ENCODE assay signal across 1 cellular context in the genomic region with DNA sequence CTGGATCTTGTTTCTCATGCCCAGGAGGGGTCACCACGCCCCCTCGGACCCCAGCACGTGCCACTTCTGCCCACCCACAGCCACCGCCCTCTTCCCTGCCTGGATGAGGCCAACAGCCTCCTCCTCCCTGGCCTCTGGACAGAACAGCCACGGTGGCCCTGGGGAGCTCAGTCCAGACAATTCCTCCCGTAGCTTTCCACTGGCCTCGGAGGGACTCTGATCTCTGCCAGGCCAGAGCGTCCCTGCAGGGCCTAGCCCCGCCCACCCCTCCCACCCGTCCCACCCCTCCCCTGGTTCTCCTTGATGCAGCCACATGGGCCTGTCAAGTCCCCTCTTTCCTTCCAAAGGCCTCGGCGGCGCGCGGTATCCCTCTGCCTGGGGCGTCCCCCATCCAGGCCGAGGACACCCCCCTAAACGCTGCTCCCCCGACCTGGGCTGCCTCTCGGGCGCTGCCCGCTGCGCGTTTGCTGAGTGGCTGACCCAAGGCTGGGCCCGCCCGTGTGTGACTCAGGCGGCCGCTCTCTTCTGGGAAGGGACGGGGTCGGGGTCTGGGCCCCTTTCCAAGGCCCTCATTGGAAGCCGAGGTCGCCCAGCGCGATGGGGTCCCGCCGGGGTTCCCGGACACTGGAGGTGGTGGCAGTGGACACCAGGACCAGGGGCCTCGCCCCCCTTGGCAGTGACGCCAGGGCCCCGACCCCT.
A peak's percentile ranks its signal among the peaks of the same experiment; 100 is the strongest.
TF ChIP-seq lines count a peak whose summit lies in the region.

No MANE protein-coding gene starts in this region.

TF ChIP-seq in HepG2, 621 proteins besides CTCF, POLR2A, EP300 and RAD21 (continued from another document and continues in another):
- no peak for TF ChIP-seq CSRNP2 (CRISPR knock-in tag; conservative IDR thresholded peaks at IDR 0.05; ENCODE audit: low read depth)
- TF ChIP-seq HDAC6 (IDR thresholded peaks at IDR 0.05; ENCODE audit: low read depth, low read length) = no peak
- TF ChIP-seq NFE2L1 (CRISPR knock-in tag; IDR thresholded peaks at IDR 0.05; ENCODE audit: borderline replicate concordance) = no peak
- no peak for TF ChIP-seq CC2D1A (CRISPR knock-in tag; IDR thresholded peaks at IDR 0.05)
- TF ChIP-seq SMAD3 (CRISPR knock-in tag; IDR thresholded peaks at IDR 0.05) = no peak
- no peak for TF ChIP-seq ZMAT5 (CRISPR knock-in tag; IDR thresholded peaks at IDR 0.05; ENCODE audit: borderline replicate concordance, low read depth)
- no peak for TF ChIP-seq KDM1A (CRISPR knock-in tag; IDR thresholded peaks at IDR 0.05)
- TF ChIP-seq, protein P1, sequence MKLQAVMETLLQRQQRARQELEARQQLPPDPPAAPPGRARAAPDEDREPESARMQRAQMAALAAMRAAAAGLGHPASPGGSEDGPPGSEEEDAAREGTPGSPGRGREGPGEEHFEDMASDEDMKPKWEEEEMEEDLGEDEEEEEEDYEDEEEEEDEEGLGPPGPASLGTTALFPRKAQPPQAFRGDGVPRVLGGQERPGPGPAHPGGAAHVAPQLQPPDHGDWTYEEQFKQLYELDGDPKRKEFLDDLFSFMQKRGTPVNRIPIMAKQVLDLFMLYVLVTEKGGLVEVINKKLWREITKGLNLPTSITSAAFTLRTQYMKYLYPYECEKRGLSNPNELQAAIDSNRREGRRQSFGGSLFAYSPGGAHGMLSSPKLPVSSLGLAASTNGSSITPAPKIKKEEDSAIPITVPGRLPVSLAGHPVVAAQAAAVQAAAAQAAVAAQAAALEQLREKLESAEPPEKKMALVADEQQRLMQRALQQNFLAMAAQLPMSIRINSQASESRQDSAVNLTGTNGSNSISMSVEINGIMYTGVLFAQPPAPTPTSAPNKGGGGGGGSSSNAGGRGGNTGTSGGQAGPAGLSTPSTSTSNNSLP (IDR thresholded peaks at IDR 0.05; ENCODE audit: low read depth, low read length) = no peak
- 0 out of 2 replicates have a peak, but pooled peaks have one; percentile 26 for TF ChIP-seq CREM (IDR thresholded peaks at IDR 0.05)
- no peak for TF ChIP-seq CREM (CRISPR knock-in tag; IDR thresholded peaks at IDR 0.05)
- no peak for TF ChIP-seq ZNF569 (CRISPR knock-in tag; IDR thresholded peaks at IDR 0.05; ENCODE audit: borderline replicate concordance)
- no peak; the same call in 1 of the 2 replicates for TF ChIP-seq ZNF746 (CRISPR knock-in tag; IDR thresholded peaks at IDR 0.05)
- no peak for TF ChIP-seq TOPORS (CRISPR knock-in tag; IDR thresholded peaks at IDR 0.05)
- no peak; the same call in 1 of the 2 replicates for TF ChIP-seq ZNF414 (CRISPR knock-in tag; IDR thresholded peaks at IDR 0.05)
- no peak for TF ChIP-seq CREBL2 (CRISPR knock-in tag; IDR thresholded peaks at IDR 0.05; ENCODE audit: borderline replicate concordance)
- no peak; the same call in 1 of the 2 replicates for TF ChIP-seq BCL6 (CRISPR knock-in tag; IDR thresholded peaks at IDR 0.05)
- TF ChIP-seq SAFB2 (CRISPR knock-in tag; IDR thresholded peaks at IDR 0.05; ENCODE audit: borderline replicate concordance, low read depth) = no peak; the same call in 1 of the 2 replicates
- no peak for TF ChIP-seq ZHX2 (IDR thresholded peaks at IDR 0.05; ENCODE audit: low read depth)
- TF ChIP-seq ZHX2 (CRISPR knock-in tag; IDR thresholded peaks at IDR 0.05; ENCODE audit: borderline replicate concordance) = no peak
- TF ChIP-seq ZNF775 (CRISPR knock-in tag; IDR thresholded peaks at IDR 0.05; ENCODE audit: borderline replicate concordance) = no peak
- TF ChIP-seq PAF1 (CRISPR knock-in tag; IDR thresholded peaks at IDR 0.05) = no peak
- TF ChIP-seq, protein P2, sequence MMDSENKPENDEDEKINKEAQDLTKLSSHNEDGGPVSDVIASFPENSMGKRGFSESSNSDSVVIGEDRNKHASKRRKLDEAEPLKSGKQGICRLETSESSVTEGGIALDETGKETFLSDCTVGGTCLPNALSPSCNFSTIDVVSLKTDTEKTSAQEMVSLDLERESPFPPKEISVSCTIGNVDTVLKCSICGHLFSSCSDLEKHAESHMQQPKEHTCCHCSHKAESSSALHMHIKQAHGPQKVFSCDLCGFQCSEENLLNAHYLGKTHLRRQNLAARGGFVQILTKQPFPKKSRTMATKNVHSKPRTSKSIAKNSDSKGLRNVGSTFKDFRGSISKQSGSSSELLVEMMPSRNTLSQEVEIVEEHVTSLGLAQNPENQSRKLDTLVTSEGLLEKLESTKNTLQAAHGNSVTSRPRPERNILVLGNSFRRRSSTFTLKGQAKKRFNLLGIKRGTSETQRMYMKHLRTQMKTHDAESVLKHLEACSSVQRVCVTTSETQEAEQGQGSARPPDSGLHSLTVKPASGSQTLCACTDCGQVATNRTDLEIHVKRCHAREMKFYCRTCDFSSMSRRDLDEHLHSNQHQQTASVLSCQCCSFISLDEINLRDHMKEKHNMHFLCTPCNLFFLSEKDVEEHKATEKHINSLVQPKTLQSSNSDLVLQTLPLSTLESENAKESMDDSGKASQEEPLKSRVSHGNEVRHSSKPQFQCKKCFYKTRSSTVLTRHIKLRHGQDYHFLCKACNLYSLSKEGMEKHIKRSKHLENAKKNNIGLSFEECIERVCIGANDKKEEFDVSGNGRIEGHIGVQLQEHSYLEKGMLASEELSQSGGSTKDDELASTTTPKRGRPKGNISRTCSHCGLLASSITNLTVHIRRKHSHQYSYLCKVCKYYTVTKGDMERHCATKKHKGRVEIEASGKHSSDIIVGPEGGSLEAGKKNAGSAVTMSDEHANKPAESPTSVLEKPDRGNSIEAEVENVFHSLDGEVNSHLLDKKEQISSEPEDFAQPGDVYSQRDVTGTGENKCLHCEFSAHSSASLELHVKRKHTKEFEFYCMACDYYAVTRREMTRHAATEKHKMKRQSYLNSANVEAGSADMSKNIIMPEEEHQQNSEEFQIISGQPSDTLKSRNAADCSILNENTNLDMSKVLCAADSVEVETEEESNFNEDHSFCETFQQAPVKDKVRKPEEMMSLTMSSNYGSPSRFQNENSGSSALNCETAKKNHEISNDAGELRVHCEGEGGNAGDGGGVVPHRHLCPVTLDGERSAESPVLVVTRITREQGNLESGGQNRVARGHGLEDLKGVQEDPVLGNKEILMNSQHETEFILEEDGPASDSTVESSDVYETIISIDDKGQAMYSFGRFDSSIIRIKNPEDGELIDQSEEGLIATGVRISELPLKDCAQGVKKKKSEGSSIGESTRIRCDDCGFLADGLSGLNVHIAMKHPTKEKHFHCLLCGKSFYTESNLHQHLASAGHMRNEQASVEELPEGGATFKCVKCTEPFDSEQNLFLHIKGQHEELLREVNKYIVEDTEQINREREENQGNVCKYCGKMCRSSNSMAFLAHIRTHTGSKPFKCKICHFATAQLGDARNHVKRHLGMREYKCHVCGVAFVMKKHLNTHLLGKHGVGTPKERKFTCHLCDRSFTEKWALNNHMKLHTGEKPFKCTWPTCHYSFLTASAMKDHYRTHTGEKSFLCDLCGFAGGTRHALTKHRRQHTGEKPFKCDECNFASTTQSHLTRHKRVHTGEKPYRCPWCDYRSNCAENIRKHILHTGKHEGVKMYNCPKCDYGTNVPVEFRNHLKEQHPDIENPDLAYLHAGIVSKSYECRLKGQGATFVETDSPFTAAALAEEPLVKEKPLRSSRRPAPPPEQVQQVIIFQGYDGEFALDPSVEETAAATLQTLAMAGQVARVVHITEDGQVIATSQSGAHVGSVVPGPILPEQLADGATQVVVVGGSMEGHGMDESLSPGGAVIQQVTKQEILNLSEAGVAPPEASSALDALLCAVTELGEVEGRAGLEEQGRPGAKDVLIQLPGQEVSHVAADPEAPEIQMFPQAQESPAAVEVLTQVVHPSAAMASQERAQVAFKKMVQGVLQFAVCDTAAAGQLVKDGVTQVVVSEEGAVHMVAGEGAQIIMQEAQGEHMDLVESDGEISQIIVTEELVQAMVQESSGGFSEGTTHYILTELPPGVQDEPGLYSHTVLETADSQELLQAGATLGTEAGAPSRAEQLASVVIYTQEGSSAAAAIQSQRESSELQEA (CRISPR knock-in tag; IDR thresholded peaks at IDR 0.05; ENCODE audit: not compliant biosample characterization) = no peak
- peak; percentile 89 for TF ChIP-seq MAX (IDR thresholded peaks at IDR 0.05)
- no peak for TF ChIP-seq PBX3 (CRISPR knock-in tag; IDR thresholded peaks at IDR 0.05; ENCODE audit: borderline replicate concordance)
- TF ChIP-seq USF2 (IDR thresholded peaks at IDR 0.05; ENCODE audit: low read depth, low read length) = peak; percentile 41; the same call in 1 of the 2 replicates
- TF ChIP-seq USF2 (CRISPR knock-in tag; IDR thresholded peaks at IDR 0.05; ENCODE audit: borderline replicate concordance) = peak; percentile 57; the same call in 1 of the 2 replicates
- no peak for TF ChIP-seq ARNT2 (CRISPR knock-in tag; IDR thresholded peaks at IDR 0.05; ENCODE audit: low read depth)
- no peak for TF ChIP-seq PCBP2 (optimal IDR thresholded peaks at IDR 0.05; ENCODE audit: low read depth, low read length, poor library complexity, severe bottlenecking)
- TF ChIP-seq ZKSCAN5 (CRISPR knock-in tag; IDR thresholded peaks at IDR 0.05) = no peak
